ENCODE assay signal across 8 cellular contexts in the genomic region with DNA sequence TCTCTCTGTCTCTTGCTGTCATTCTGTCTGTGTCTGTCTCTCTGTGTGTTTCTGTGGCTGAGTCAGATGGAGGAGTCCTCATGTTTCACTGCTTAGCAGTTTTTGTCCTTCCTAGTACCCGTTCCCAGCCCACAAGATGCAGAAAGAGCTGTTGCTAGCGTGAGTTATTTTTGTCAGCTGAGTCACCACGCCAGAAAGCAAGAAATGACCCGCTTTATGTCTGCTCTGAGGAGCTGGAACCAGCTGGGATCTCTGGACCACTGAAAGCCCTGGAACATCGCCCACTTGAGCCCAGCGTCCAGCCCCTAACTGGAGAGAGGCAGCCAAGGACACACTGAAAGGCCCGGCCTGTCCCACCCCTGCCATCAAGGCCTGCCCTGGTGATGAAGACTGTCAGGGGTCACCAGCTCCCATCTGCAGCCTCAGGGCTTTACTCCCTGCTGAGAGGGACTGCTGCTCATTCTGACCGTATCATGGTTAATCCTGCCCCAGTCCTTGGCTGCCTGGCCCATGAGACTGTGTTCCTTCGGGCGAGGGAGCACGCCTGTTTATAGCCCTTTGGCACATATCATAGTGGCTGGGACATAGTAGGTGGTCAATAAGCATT.
DNase-seq lines count a peak whose midpoint lies in the region; ATAC-seq and TF ChIP-seq lines count a peak whose summit lies in the region.

No MANE protein-coding gene starts in this region.

- H4K91ac ChIP-seq in H9 (ENCODE audit: insufficient read length, low read depth, low read length) = no peak overlapping the region

- no peak overlapping the region for H3T11ph ChIP-seq in H9 (ENCODE audit: low read length)

- no peaks in the 10 kb centered on the region for H3K9me3 ChIP-seq in right cardiac atrium (ENCODE audit: control insufficient read depth, low read length)
- H3K9me3 ChIP-seq in skeletal muscle tissue (ENCODE audit: control insufficient read depth in 3 of 3, low read length in 3 of 3) = no peaks in the 10 kb centered on the region
- no peaks in the 10 kb centered on the region for H3K9me3 ChIP-seq in H9 (ENCODE audit: control insufficient read depth, low read depth, low read length)

- no peak overlapping the region for H2BK15ac ChIP-seq in H9 (ENCODE audit: low read depth, low read length)

- H3K27me3 ChIP-seq in right cardiac atrium (ENCODE audit: control insufficient read depth, insufficient read depth) (no peaks in the 10 kb centered on the region), skeletal muscle tissue (ENCODE audit: control insufficient read depth in 3 of 3, insufficient read depth in 3 of 3, low read length in 3 of 3) (no peaks in the 10 kb centered on the region), H9 (ENCODE audit: insufficient read depth, low read length) (no peaks in the 10 kb centered on the region)

- H2AFZ ChIP-seq in H9 (ENCODE audit: low read length) = no peak overlapping the region

- no peaks in the 10 kb centered on the region for H3K36me3 Mint-ChIP-seq in natural killer cell treated with Interleukin-12 subunit alpha and Interleukin-12 subunit beta and Interleukin-15 and Interleukin-18, amount 100 ng/mL, for 72 hours
- no peaks in the 10 kb centered on the region for H3K36me3 Mint-ChIP-seq in natural killer cell
- no peaks in the 10 kb centered on the region for H3K36me3 Mint-ChIP-seq in H9 (ENCODE audit: insufficient read depth in 1 of 3, low read depth in 3 of 3)

- H4K8ac ChIP-seq in H9 (replicated peaks; ENCODE audit: insufficient read length, low read depth, low read length) = no peak overlapping the region

- peaks cover 36 to 41% of the 10 kb centered on the region in 2 donors for H3K27me3 Mint-ChIP-seq in natural killer cell treated with Interleukin-12 subunit alpha and Interleukin-12 subunit beta and Interleukin-15 and Interleukin-18, amount 100 ng/mL, for 72 hours
- peaks cover 27 to 50% of the 10 kb centered on the region in 2 donors for H3K27me3 Mint-ChIP-seq in natural killer cell (ENCODE audit: low read depth in 2 of 2)
- H3K27me3 Mint-ChIP-seq in H9 (ENCODE audit: low read depth) = no peaks in the 10 kb centered on the region; the same call in none of the 2 replicates

- no peak overlapping the region for H3K4ac ChIP-seq in H9 (ENCODE audit: low read depth, low read length)

- peak; percentile 16 to 65 for ATAC-seq in natural killer cell treated with Interleukin-12 subunit alpha and Interleukin-12 subunit beta and Interleukin-15 and Interleukin-18, amount 100 ng/mL, for 72 hours
- ATAC-seq in natural killer cell (no peak), right cardiac atrium (peak; percentile 89 to 91), GM18520 (IDR thresholded peaks at IDR 0.05; ENCODE audit: unreplicated experiment) (no peak)

- H2BK5ac ChIP-seq in H9 (ENCODE audit: insufficient read length, low read length) = no peak overlapping the region

- no peak overlapping the region for H3K18ac ChIP-seq in H9 (ENCODE audit: insufficient read length, low read depth, low read length)

- intact Hi-C loops in natural killer cell (cut with micrococcal nuclease) (no loop called here), right cardiac atrium (cut with DNase I) (loop anchor here in 1 of 4 donors (10.0 kb wide), 1 partner anchor 94 kb away; no protein-coding TSS in a partner anchor)

- H3K9me3 Mint-ChIP-seq in natural killer cell treated with Interleukin-12 subunit alpha and Interleukin-12 subunit beta and Interleukin-15 and Interleukin-18, amount 100 ng/mL, for 72 hours = no peaks in the 10 kb centered on the region
- H3K9me3 Mint-ChIP-seq in natural killer cell (no peaks in the 10 kb centered on the region), H9 (no peaks in the 10 kb centered on the region)

- no peaks in the 10 kb centered on the region for H3K79me2 ChIP-seq in H9 (ENCODE audit: insufficient read depth, low read length)

- H3K4me3 Mint-ChIP-seq in natural killer cell treated with Interleukin-12 subunit alpha and Interleukin-12 subunit beta and Interleukin-15 and Interleukin-18, amount 100 ng/mL, for 72 hours = peak overlapping the region; percentile 46
- H3K4me3 Mint-ChIP-seq in natural killer cell (no peak overlapping the region), H9 (no peak overlapping the region)

- peak overlapping the region in 1 of 2 donors; percentile 27 for H3K27ac Mint-ChIP-seq in natural killer cell treated with Interleukin-12 subunit alpha and Interleukin-12 subunit beta and Interleukin-15 and Interleukin-18, amount 100 ng/mL, for 72 hours
- H3K27ac Mint-ChIP-seq in natural killer cell (no peak overlapping the region), H9 (0 out of 7 replicates have a peak overlapping the region, but pooled peaks of 1 of the 3 experiments have one; percentile 53)

- H3K56ac ChIP-seq in H9 (ENCODE audit: insufficient read length, low read depth, low read length) = no peak overlapping the region

- TF ChIP-seq CTCF in natural killer cell (IDR thresholded peaks at IDR 0.05) (no peak), H9 (conservative IDR thresholded peaks at IDR 0.05) (no peak)

- no peaks in the 10 kb centered on the region for H3K23me2 ChIP-seq in H9 (ENCODE audit: insufficient read length, low read depth, low read length, poor library complexity, severe bottlenecking)

- WGBS in right cardiac atrium = 23% methylated on average over 11 of the region's 11 CpGs
- no CpG with 5 or more reads among the region's 11 CpGs for WGBS in H9 (ENCODE audit: extremely low coverage, insufficient read length, low lambda C conversion rate)

- peaks cover 11% of the 10 kb centered on the region for H3K4me1 ChIP-seq in right cardiac atrium (ENCODE audit: control insufficient read depth, insufficient read depth, low read length)
- H3K4me1 ChIP-seq in skeletal muscle tissue (ENCODE audit: control insufficient read depth in 3 of 3, insufficient read depth in 3 of 3, low read length in 3 of 3) = peaks cover 20 to 27% (median 23%) of the 10 kb centered on the region in 3 donors
- no peaks in the 10 kb centered on the region for H3K4me1 ChIP-seq in H9 (ENCODE audit: insufficient read depth, low read length)

- peak overlapping the region; percentile 66 to 75 (median 69) for H3K9ac ChIP-seq in skeletal muscle tissue (ENCODE audit: low read depth in 1 of 3, low read length in 3 of 3)
- H3K9ac ChIP-seq in H9 (ENCODE audit: extremely low read depth, insufficient read length, low read length) = no peak overlapping the region

- H3K36me3 ChIP-seq in skeletal muscle tissue (ENCODE audit: control insufficient read depth in 3 of 3, insufficient read depth in 3 of 3, low read length in 3 of 3) = no peaks in the 10 kb centered on the region

- no peaks in the 10 kb centered on the region for H3K79me1 ChIP-seq in H9 (ENCODE audit: insufficient read depth, low read depth, low read length, poor library complexity, severe bottlenecking)

- H2AK5ac ChIP-seq in H9 (ENCODE audit: insufficient read length, low read length) = no peak overlapping the region

- no peaks in the 10 kb centered on the region for H4K20me1 ChIP-seq in H9 (ENCODE audit: control insufficient read depth, insufficient read depth, insufficient read length)

- no peak overlapping the region for H4K5ac ChIP-seq in H9 (ENCODE audit: insufficient read length, low read depth, low read length)

- H3K27ac ChIP-seq in right cardiac atrium (ENCODE audit: low read length) (peak overlapping the region; percentile 65), skeletal muscle tissue (ENCODE audit: low read depth, low read length) (peak overlapping the region; percentile 86), H9 (ENCODE audit: insufficient read length, low read depth, low read length) (no peak overlapping the region)

- H2BK20ac ChIP-seq in H9 (ENCODE audit: low read depth, low read length, poor library complexity, severe bottlenecking) = no peak overlapping the region

- H3K23ac ChIP-seq in H9 (ENCODE audit: insufficient read length, low read depth, low read length) = no peak overlapping the region

- H3K4me2 ChIP-seq in H9 (ENCODE audit: insufficient read depth, insufficient read length, low read length) = no peak overlapping the region

- no peak overlapping the region for H2BK12ac ChIP-seq in H9 (ENCODE audit: insufficient read length, low read depth, low read length)

- no peak for DNase-seq in natural killer cell treated with Interleukin-12 subunit alpha and Interleukin-12 subunit beta and Interleukin-15 and Interleukin-18, amount 100 ng/mL, for 72 hours (ENCODE audit: low spot score)
- no peak for DNase-seq in natural killer cell
- peak; percentile 84 for DNase-seq in amniotic stem cell (lab: John Stamatoyannopoulos, UW)
- peak; percentile 85 to 92 (median 89) for DNase-seq in right cardiac atrium
- no peak for DNase-seq in NCI-H128 (lab: John Stamatoyannopoulos, UW; ENCODE audit: unreplicated experiment)
- no peak for DNase-seq in H9

- no peak overlapping the region; the same call in 1 of the 2 replicates for H3K14ac ChIP-seq in H9 (ENCODE audit: insufficient read depth, low read length)

- H3K4me3 ChIP-seq in right cardiac atrium (ENCODE audit: low read length) = no peak overlapping the region
- H3K4me3 ChIP-seq in skeletal muscle tissue (ENCODE audit: low read length in 3 of 3) = peak overlapping the region; percentile 41 to 58 (median 54)

- peaks cover 7 to 10% of the 10 kb centered on the region in 2 donors for H3K4me1 Mint-ChIP-seq in natural killer cell treated with Interleukin-12 subunit alpha and Interleukin-12 subunit beta and Interleukin-15 and Interleukin-18, amount 100 ng/mL, for 72 hours (ENCODE audit: low read depth in 2 of 2)
- H3K4me1 Mint-ChIP-seq in natural killer cell (no peaks in the 10 kb centered on the region), H9 (peaks cover 13 to 20% of the 10 kb centered on the region in 2 experiments)

- no peak overlapping the region for H2BK120ac ChIP-seq in H9 (ENCODE audit: low read depth, low read length, poor library complexity, severe bottlenecking)

Comparison
In these comparisons a context has a peak if more than half of its experiments do, and no peak if none do; other contexts are left out.
1. ATAC-seq: peak in natural killer cell treated with Interleukin-12 subunit alpha and Interleukin-12 subunit beta and Interleukin-15 and Interleukin-18, amount 100 ng/mL, for 72 hours (2 of 2) and right cardiac atrium (2 of 2); none in natural killer cell (0 of 3) and GM18520 (single experiment).
2. DNase-seq: peak in amniotic stem cell (single experiment) and right cardiac atrium (3 of 3); none in natural killer cell treated with Interleukin-12 subunit alpha and Interleukin-12 subunit beta and Interleukin-15 and Interleukin-18, amount 100 ng/mL, for 72 hours (single experiment), natural killer cell (single experiment), NCI-H128 (single experiment) and H9 (single experiment).